Comparison of ENCODE assay signal across 18 cellular contexts in the genomic region with DNA sequence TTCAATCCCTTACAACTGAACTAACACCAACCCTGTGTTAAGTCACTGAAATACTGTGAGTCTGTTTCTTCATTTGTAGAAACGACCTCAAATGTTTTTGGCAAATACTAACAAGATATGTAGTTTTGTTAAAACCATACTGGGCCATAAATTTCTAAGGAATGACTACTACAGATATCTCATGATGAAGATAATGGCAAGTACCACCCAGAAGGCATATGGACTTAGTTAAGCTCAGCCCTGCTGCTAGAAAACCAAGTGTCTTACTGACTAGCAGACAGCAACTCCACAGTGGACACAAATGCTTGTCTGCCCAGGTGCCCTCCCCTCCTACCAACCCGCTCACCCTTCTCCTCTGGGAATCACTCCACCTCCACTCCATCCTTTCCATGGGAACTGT.
"Had no signal": no experiment of that assay in that cellular context is flagged by ENCODE, and none has a peak within 500 bp of the region (broad histone marks: within the 10 kb centered on the region; RNA-seq: fewer than 3 reads in every experiment).

No MANE protein-coding gene starts in this region.

- H3K36me3 Mint-ChIP-seq: natural killer cell had no signal

- DNase-seq: activated CD4-positive, alpha-beta T cell treated with anti-CD3 and anti-CD28 coated beads for 1 hour; activated CD4-positive, alpha-beta T cell treated with anti-CD3 and anti-CD28 coated beads, Interleukin-2, amount 50 U/mL, for 4 hours; activated naive CD4-positive, alpha-beta T cell treated with anti-CD3 and anti-CD28 coated beads for 36 hours; activated naive CD8-positive, alpha-beta T cell treated with anti-CD3 and anti-CD28 coated beads, Interleukin-2, amount 50 U/mL, for 24 hours; activated T-cell treated with anti-CD3 and anti-CD28 coated beads, Interleukin-2, amount 50 U/mL, for 1 hour; dorsolateral prefrontal cortex; endodermal cell; foreskin melanocyte; kidney glomerular epithelial cell; mesendoderm; natural killer cell; nucleus accumbens; stimulated activated CD4-positive, alpha-beta T cell treated with anti-CD3 and anti-CD28 coated beads, Interleukin-4, amount 100 ng/mL, for 24 hours; stimulated activated naive CD4-positive, alpha-beta T cell had no signal

- H3K4me3 ChIP-seq: dorsolateral prefrontal cortex, tibial nerve, vagina had no signal

- H3K4me1 ChIP-seq: tibial nerve, vagina had no signal

- H3K27ac ChIP-seq: dorsolateral prefrontal cortex, tibial nerve, vagina, VCaP had no signal

- H3K9me3 ChIP-seq: tibial nerve, vagina had no signal

- H3K9me3 Mint-ChIP-seq: activated naive CD4-positive, alpha-beta T cell treated with anti-CD3 and anti-CD28 coated beads for 36 hours; activated naive CD8-positive, alpha-beta T cell treated with anti-CD3 and anti-CD28 coated beads, Interleukin-2, amount 50 U/mL, for 24 hours; activated T-helper 2 cell treated with anti-CD3 and anti-CD28 coated beads, Interferon-gamma antibody, Interleukin-2, Interleukin-4, amounts not matched to agents 10 μg/mL and 5 μg/mL and 100 μg/mL, durations not matched to agents 14 hours and 24 hours and 36 hours; endodermal cell; natural killer cell had no signal

- H3K27me3 ChIP-seq: dorsolateral prefrontal cortex, tibial nerve, vagina had no signal

- ATAC-seq: activated naive CD8-positive, alpha-beta T cell treated with anti-CD3 and anti-CD28 coated beads, Interleukin-2, amount 50 U/mL, for 24 hours; natural killer cell had no signal

- H3K4me3 Mint-ChIP-seq: activated naive CD4-positive, alpha-beta T cell treated with anti-CD3 and anti-CD28 coated beads for 36 hours; activated naive CD8-positive, alpha-beta T cell treated with anti-CD3 and anti-CD28 coated beads, Interleukin-2, amount 50 U/mL, for 24 hours; endodermal cell; natural killer cell had no signal

- H3K4me1 Mint-ChIP-seq: activated naive CD8-positive, alpha-beta T cell treated with anti-CD3 and anti-CD28 coated beads, Interleukin-2, amount 50 U/mL, for 24 hours had no signal

- H3K27ac Mint-ChIP-seq: activated naive CD4-positive, alpha-beta T cell treated with anti-CD3 and anti-CD28 coated beads for 36 hours; activated naive CD8-positive, alpha-beta T cell treated with anti-CD3 and anti-CD28 coated beads, Interleukin-2, amount 50 U/mL, for 24 hours; activated T-helper 2 cell treated with anti-CD3 and anti-CD28 coated beads, Interferon-gamma antibody, Interleukin-2, Interleukin-4, amounts not matched to agents 10 μg/mL and 5 μg/mL and 100 μg/mL, durations not matched to agents 14 hours and 24 hours and 36 hours; endodermal cell; natural killer cell had no signal
